8 cellular contexts compared by ENCODE assay signal in genomic region chr3:14203521-14204079, GRCh38. TPM values are rescaled to one million over a fixed set of nuclear protein-coding genes. Genes with fewer than 3 reads are reported as not detected.
DNase-seq lines count a peak whose midpoint lies in the region; ATAC-seq and TF ChIP-seq lines count a peak whose summit lies in the region.

No MANE protein-coding gene starts in this region.

- peak; percentile 43 for DNase-seq in DMS 273 treated with DMSO at 0.1 percent for 48 hours (lab: John Stamatoyannopoulos, UW)
- peak; percentile 58 for DNase-seq in NCI-H460 (ENCODE audit: extremely low read depth, low read depth)
- peak; percentile 78 for DNase-seq in activated CD4-positive, alpha-beta T cell treated with anti-CD3 and anti-CD28 coated beads, Interleukin-2, amount 10 ng/mL, durations not matched to agents 24 days and 14 days
- DNase-seq in endothelial cell (ENCODE audit: low spot score) = peak; percentile 65
- peak in 1 of 2 experiments; percentile 56 for DNase-seq in mesothelial cell of epicardium (ENCODE audit: low spot score in 2 of 2, unreplicated experiment in 2 of 2)
- DNase-seq in substantia nigra (lab: John Stamatoyannopoulos, UW) = peak in 44 of 49 donors; percentile 5 to 76 (median 48)

- H3K4me1 Mint-ChIP-seq in activated CD4-positive, alpha-beta T cell treated with anti-CD3 and anti-CD28 coated beads, Interleukin-2, amount 10 ng/mL, durations not matched to agents 24 days and 14 days = peaks cover 3% of the 10 kb centered on the region
- H3K4me1 Mint-ChIP-seq in endothelial cell (ENCODE audit: unreplicated experiment) = peaks cover 9% of the 10 kb centered on the region
- peaks cover 24% of the 10 kb centered on the region for H3K4me1 Mint-ChIP-seq in mesothelial cell of epicardium

- H3K9me3 Mint-ChIP-seq in activated CD4-positive, alpha-beta T cell treated with anti-CD3 and anti-CD28 coated beads, Interleukin-2, amount 10 ng/mL, durations not matched to agents 24 days and 14 days = no peaks in the 10 kb centered on the region
- H3K9me3 Mint-ChIP-seq in endothelial cell (ENCODE audit: unreplicated experiment) (no peaks in the 10 kb centered on the region), mesothelial cell of epicardium (no peaks in the 10 kb centered on the region)

- no peaks in the 10 kb centered on the region for H3K4me1 ChIP-seq in HEK293 (ENCODE audit: control insufficient read depth, insufficient read depth, low read length)

- TF ChIP-seq CTCF in HEK293 (tag by site-specific recombination; IDR thresholded peaks at IDR 0.05) = peak; percentile 70
- TF ChIP-seq CTCF in endothelial cell (IDR thresholded peaks at IDR 0.05; ENCODE audit: unreplicated experiment) = peak; percentile 96
- TF ChIP-seq CTCF in mesothelial cell of epicardium (IDR thresholded peaks at IDR 0.05; ENCODE audit: unreplicated experiment) = peak; percentile 92

- POLR2A ChIA-PET in HEK293 (lab: Yijun Ruan, JAX) = interaction anchor here (1.0 to 1.4 kb wide), 2 partner anchors 9 to 25 kb away, joined by 3 to 10 read pairs; partner anchors contain the start of genes LSM3 and XPC

- H3K27ac ChIP-seq in HEK293 (ENCODE audit: extremely low read depth, low read depth, low read length) (no peak overlapping the region), substantia nigra (ENCODE audit: low read depth, low read length, poor library complexity, severe bottlenecking) (no peak overlapping the region)

- H3K27me3 Mint-ChIP-seq in activated CD4-positive, alpha-beta T cell treated with anti-CD3 and anti-CD28 coated beads, Interleukin-2, amount 10 ng/mL, durations not matched to agents 24 days and 14 days = no peaks in the 10 kb centered on the region
- H3K27me3 Mint-ChIP-seq in endothelial cell (ENCODE audit: unreplicated experiment) (peaks cover 3% of the 10 kb centered on the region), mesothelial cell of epicardium (ENCODE audit: low read depth) (no peaks in the 10 kb centered on the region)

- no peak overlapping the region for H3K4me3 ChIP-seq in HEK293 (ENCODE audit: low read depth, low read length)

- H3K9me3 ChIP-seq in HEK293 (ENCODE audit: control insufficient read depth, insufficient read depth, low read depth, low read length) = no peaks in the 10 kb centered on the region

- no peak overlapping the region for H3K4me3 Mint-ChIP-seq in activated CD4-positive, alpha-beta T cell treated with anti-CD3 and anti-CD28 coated beads, Interleukin-2, amount 10 ng/mL, durations not matched to agents 24 days and 14 days
- H3K4me3 Mint-ChIP-seq in endothelial cell (ENCODE audit: unreplicated experiment) (no peak overlapping the region), mesothelial cell of epicardium (no peak overlapping the region)

- CTCF ChIA-PET in HEK293 (lab: Yijun Ruan, JAX) = interaction anchor here (0.6 to 3.9 kb wide), 78 partner anchors 8 to 1367 kb away, joined by 3 to 51 read pairs (median 4); partner anchors contain the start of genes LSM3 and XPC

- peaks cover 0 to 18% of the 10 kb centered on the region in 2 experiments; a peak in 2 of 3 replicates for H3K36me3 ChIP-seq in HEK293 (ENCODE audit: control insufficient read depth in 2 of 2, insufficient read depth in 1 of 2, low read length in 2 of 2)

- no peak for ATAC-seq in HG02763 (IDR thresholded peaks at IDR 0.05; ENCODE audit: unreplicated experiment)

- peaks cover 14% of the 10 kb centered on the region for H3K36me3 Mint-ChIP-seq in activated CD4-positive, alpha-beta T cell treated with anti-CD3 and anti-CD28 coated beads, Interleukin-2, amount 10 ng/mL, durations not matched to agents 24 days and 14 days (ENCODE audit: low read depth)
- H3K36me3 Mint-ChIP-seq in endothelial cell (ENCODE audit: low read depth, unreplicated experiment) = no peaks in the 10 kb centered on the region
- H3K36me3 Mint-ChIP-seq in mesothelial cell of epicardium = peaks cover 6% of the 10 kb centered on the region

- no peak overlapping the region for H3K27ac Mint-ChIP-seq in activated CD4-positive, alpha-beta T cell treated with anti-CD3 and anti-CD28 coated beads, Interleukin-2, amount 10 ng/mL, durations not matched to agents 24 days and 14 days
- H3K27ac Mint-ChIP-seq in endothelial cell (ENCODE audit: unreplicated experiment) (peak overlapping the region; percentile 58), mesothelial cell of epicardium (peak overlapping the region; percentile 55)

- intact Hi-C loops in activated CD4-positive, alpha-beta T cell treated with anti-CD3 and anti-CD28 coated beads, Interleukin-2, amount 10 ng/mL, durations not matched to agents 24 days and 14 days (cut with micrococcal nuclease) = loop anchor here (1.0 kb wide), 1 partner anchor 265 kb away; no protein-coding TSS in a partner anchor

TF ChIP-seq in HEK293, 187 proteins besides CTCF, POLR2A, EP300 and RAD21:
- no peak for TF ChIP-seq OVOL3 (tag by site-specific recombination; IDR thresholded peaks at IDR 0.05)
- peak; percentile 65 for TF ChIP-seq ZNF654 (tag by site-specific recombination; IDR thresholded peaks at IDR 0.05; ENCODE audit: low read depth)
- peak; percentile 83 for TF ChIP-seq ZBTB17 (tag by site-specific recombination; IDR thresholded peaks at IDR 0.05)
- TF ChIP-seq ZFHX2 (tag by site-specific recombination; conservative IDR thresholded peaks at IDR 0.05) = no peak
- no peak for TF ChIP-seq ZNF777 (tag by site-specific recombination; IDR thresholded peaks at IDR 0.05; ENCODE audit: borderline replicate concordance)
- TF ChIP-seq ZNF768 (tag by site-specific recombination; IDR thresholded peaks at IDR 0.05) = 0 out of 2 replicates have a peak, but pooled peaks have one; percentile 96
- no peak for TF ChIP-seq PRDM6 (tag by site-specific recombination; IDR thresholded peaks at IDR 0.05)
- 0 out of 2 replicates have a peak, but pooled peaks have one; percentile 16 for TF ChIP-seq ZSCAN30 (tag by site-specific recombination; IDR thresholded peaks at IDR 0.05)
- TF ChIP-seq ZNF660 (tag by site-specific recombination; IDR thresholded peaks at IDR 0.05) = peak; percentile 77; the same call in 1 of the 2 replicates
- TF ChIP-seq ZNF747 (tag by site-specific recombination; IDR thresholded peaks at IDR 0.05) = no peak
- no peak for TF ChIP-seq ZNF280D (tag by site-specific recombination; IDR thresholded peaks at IDR 0.05)
- peak; percentile 92 for TF ChIP-seq ZNF2 (tag by site-specific recombination; IDR thresholded peaks at IDR 0.05)
- TF ChIP-seq ZIC2 (tag by site-specific recombination; IDR thresholded peaks at IDR 0.05) = no peak
- TF ChIP-seq ZNF239 (tag by site-specific recombination; IDR thresholded peaks at IDR 0.05) = no peak
- no peak for TF ChIP-seq ZNF174 (tag by site-specific recombination; IDR thresholded peaks at IDR 0.05)
- TF ChIP-seq ZSCAN23 (tag by site-specific recombination; IDR thresholded peaks at IDR 0.05) = no peak
- TF ChIP-seq BCL11B (tag by site-specific recombination; IDR thresholded peaks at IDR 0.05; ENCODE audit: low read depth) = no peak

RNA-seq across cellular contexts. Expression of gene LSM3, which starts 25.0 kb away (rescaled TPM):
- 12.9 and 15.4 TPM in 2 replicates for total RNA-seq in NCI-H460 (2014; rRNA removed; shearing (Covaris generic))
- 8.1 and 16.8 TPM in 2 replicates for polyA plus RNA-seq in NCI-H460 (2014; cell fraction: nucleus; rRNA removed)
- total RNA-seq in activated CD4-positive, alpha-beta T cell treated with anti-CD3 and anti-CD28 coated beads, Interleukin-2, amount 10 ng/mL, durations not matched to agents 24 days and 14 days = 17.4 and 18.0 TPM in 2 replicates
- total RNA-seq in endothelial cell (ENCODE audit: unreplicated experiment) (14.7 TPM), mesothelial cell of epicardium (9.6 to 10.9 TPM (median 9.7 TPM) in 3 replicates)

RNA-seq across cellular contexts. Expression of gene XPC, which starts 25.2 kb away (rescaled TPM):
- 33.8 and 38.9 TPM in 2 replicates for total RNA-seq in NCI-H460 (2014; rRNA removed; shearing (Covaris generic))
- 26.2 and 31.5 TPM in 2 replicates for polyA plus RNA-seq in NCI-H460 (2014; cell fraction: nucleus; rRNA removed)
- total RNA-seq in activated CD4-positive, alpha-beta T cell treated with anti-CD3 and anti-CD28 coated beads, Interleukin-2, amount 10 ng/mL, durations not matched to agents 24 days and 14 days = 29.7 and 32.3 TPM in 2 replicates
- total RNA-seq in endothelial cell (ENCODE audit: unreplicated experiment) (35.6 TPM), mesothelial cell of epicardium (47.5 to 52.0 TPM (median 47.8 TPM) in 3 replicates)
